ENCODE assay signal across 18 cellular contexts in genomic region chrX:14919421-14919820, GRCh38. TPM values are rescaled to one million over a fixed set of nuclear protein-coding genes. Genes with fewer than 3 reads are reported as not detected.
A peak's percentile ranks its signal among the peaks of the same experiment; 100 is the strongest.
DNase-seq lines count a peak whose midpoint lies in the region; FAIRE-seq and TF ChIP-seq lines count a peak whose summit lies in the region.
"Had no signal": no experiment of that assay in that cellular context is flagged by ENCODE, and none has a peak within 500 bp of the region (broad histone marks: within the 10 kb centered on the region; RNA-seq: fewer than 3 reads in every experiment).

No MANE protein-coding gene starts in this region.

- CTCF ChIA-PET in Caco-2 (lab: Charles Lee) = no interaction called here

- H3K9me3 Mint-ChIP-seq in HFFc6 (no peaks in the 10 kb centered on the region), astrocyte (ENCODE audit: unreplicated experiment) (no peaks in the 10 kb centered on the region), Caco-2 (ENCODE audit: unreplicated experiment) (no peaks in the 10 kb centered on the region)
- H3K9me3 Mint-ChIP-seq: CD4-positive, alpha-beta T cell had no signal

- H3K27ac ChIP-seq in astrocyte (ENCODE audit: low read depth, low read length) (peak overlapping the region; percentile 38), osteoblast (ENCODE audit: low read depth, low read length) (peak overlapping the region; percentile 29)

- H4K20me1 ChIP-seq in astrocyte (ENCODE audit: insufficient read depth, low read length) (no peaks in the 10 kb centered on the region), osteoblast (ENCODE audit: insufficient read depth, low read length) (no peaks in the 10 kb centered on the region)

- peaks cover 70% of the 10 kb centered on the region for H3K4me1 Mint-ChIP-seq in HFFc6 (ENCODE audit: low read depth)
- H3K4me1 Mint-ChIP-seq in astrocyte (ENCODE audit: low read depth, unreplicated experiment) = peaks cover 18% of the 10 kb centered on the region
- H3K4me1 Mint-ChIP-seq in Caco-2 (ENCODE audit: low read depth, unreplicated experiment) = no peaks in the 10 kb centered on the region
- H3K4me1 Mint-ChIP-seq: B cell had no signal

- H3K4me3 ChIP-seq in AG10803 (ENCODE audit: low read length) (no peak overlapping the region), astrocyte (ENCODE audit: insufficient read depth, low read depth, low read length) (no peak overlapping the region), osteoblast (ENCODE audit: insufficient read depth, low read length) (no peak overlapping the region), Caco-2 (ENCODE audit: low read depth, low read length) (no peak overlapping the region)

- H3K27me3 ChIP-seq in astrocyte (ENCODE audit: insufficient read depth, low read length) = no peaks in the 10 kb centered on the region
- no peaks in the 10 kb centered on the region for H3K27me3 ChIP-seq in osteoblast (ENCODE audit: insufficient read depth, low read length)
- H3K27me3 ChIP-seq in Caco-2 (replicated peaks; ENCODE audit: control insufficient read depth, insufficient read depth, low read length) = no peaks in the 10 kb centered on the region

- intact Hi-C loops in Caco-2 (cut with micrococcal nuclease; ENCODE audit: unreplicated experiment) = no loop called here

- FAIRE-seq in astrocyte (lab: Jason Lieb, UNC) = peak; percentile 47
- FAIRE-seq: D721Med, G401.6, GM12891 had no signal

- H3K4me1 ChIP-seq in astrocyte (ENCODE audit: insufficient read depth, low read length) = peaks cover 27% of the 10 kb centered on the region
- H3K4me1 ChIP-seq in osteoblast (ENCODE audit: insufficient read depth, low read length) = peaks cover 25% of the 10 kb centered on the region
- no peaks in the 10 kb centered on the region for H3K4me1 ChIP-seq in Caco-2

- H3K27me3 Mint-ChIP-seq in HFFc6 (ENCODE audit: insufficient read depth) = no peaks in the 10 kb centered on the region
- H3K27me3 Mint-ChIP-seq in astrocyte (ENCODE audit: low read depth, unreplicated experiment) = no peaks in the 10 kb centered on the region
- no peaks in the 10 kb centered on the region for H3K27me3 Mint-ChIP-seq in Caco-2 (ENCODE audit: insufficient read depth, unreplicated experiment)
- H3K27me3 Mint-ChIP-seq: B cell; CD4-positive, alpha-beta T cell had no signal

- H2AFZ ChIP-seq in astrocyte (ENCODE audit: low read depth, low read length) (no peak overlapping the region), osteoblast (ENCODE audit: low read length) (no peak overlapping the region)

- POLR2A ChIA-PET in Caco-2 (lab: Charles Lee) = no interaction called here

- no peaks in the 10 kb centered on the region for H3K36me3 ChIP-seq in astrocyte (ENCODE audit: insufficient read depth, low read length)
- H3K36me3 ChIP-seq in osteoblast (ENCODE audit: insufficient read depth, low read length) = peaks cover 7% of the 10 kb centered on the region
- no peaks in the 10 kb centered on the region for H3K36me3 ChIP-seq in Caco-2 (ENCODE audit: control insufficient read depth, insufficient read depth, low read length)

- BruUV-seq in Caco-2 (replicated peaks; lab: Mats Ljungman, UMichigan) = no TSS peak

- no peak overlapping the region for H3K9ac ChIP-seq in astrocyte (ENCODE audit: low read length)

- H3K4me2 ChIP-seq in astrocyte (ENCODE audit: low read length) = no peak overlapping the region
- H3K4me2 ChIP-seq in osteoblast (ENCODE audit: insufficient read depth, low read length) = no peak overlapping the region

- H3K9me3 ChIP-seq in astrocyte (ENCODE audit: insufficient read depth, low read depth, low read length) (no peaks in the 10 kb centered on the region), osteoblast (ENCODE audit: low read depth, low read length) (no peaks in the 10 kb centered on the region), Caco-2 (no peaks in the 10 kb centered on the region)

- no peak overlapping the region for H3K4me3 Mint-ChIP-seq in HFFc6
- no peak overlapping the region for H3K4me3 Mint-ChIP-seq in astrocyte (ENCODE audit: unreplicated experiment)
- no peak overlapping the region for H3K4me3 Mint-ChIP-seq in Caco-2 (ENCODE audit: unreplicated experiment)
- H3K4me3 Mint-ChIP-seq: B cell; CD4-positive, alpha-beta T cell; H9 had no signal

- no peak for DNase-seq in AG10803 (ENCODE audit: low read depth)
- no peak for DNase-seq in HFFc6
- no peak for DNase-seq in astrocyte (ENCODE audit: low read depth)
- no peak for DNase-seq in osteoblast (ENCODE audit: insufficient read length, low spot score, missing footprints)
- no peak for DNase-seq in HK-2 (ENCODE audit: unreplicated experiment)
- no peak for DNase-seq in stimulated activated CD4-positive, alpha-beta T cell treated with anti-CD3 and anti-CD28 coated beads, Interleukin-2, amount 100 ng/mL, for 24 hours
- no peak for DNase-seq in Caco-2
- DNase-seq: 8988T; C1 segment of cervical spinal cord; CD4-positive, alpha-beta T cell; DMS153; DMS79 treated with DMSO at 0.1 percent for 48 hours; GOT3; H9 had no signal

- TF ChIP-seq CTCF in AG10803 (conservative IDR thresholded peaks at IDR 0.05; ENCODE audit: low read length) (0 out of 2 replicates have a peak, but pooled peaks have one; percentile 10), HFFc6 (IDR thresholded peaks at IDR 0.05) (no peak), astrocyte (IDR thresholded peaks at IDR 0.05; ENCODE audit: insufficient read depth, low read depth, low read length) (no peak), osteoblast (IDR thresholded peaks at IDR 0.05; ENCODE audit: extremely low read depth, low read depth, low read length) (no peak), Caco-2 (IDR thresholded peaks at IDR 0.05; ENCODE audit: insufficient read depth in 1 of 2, low read depth in 1 of 2, low read length in 1 of 2, severe bottlenecking in 1 of 2, unreplicated experiment in 1 of 2) (no peak)

- H3K36me3 Mint-ChIP-seq in HFFc6 (ENCODE audit: low read depth) (peaks cover 27% of the 10 kb centered on the region), astrocyte (ENCODE audit: low read depth, unreplicated experiment) (no peaks in the 10 kb centered on the region), Caco-2 (ENCODE audit: insufficient read depth, unreplicated experiment) (no peaks in the 10 kb centered on the region)

- H3K27ac Mint-ChIP-seq in HFFc6 = peak overlapping the region; percentile 90
- H3K27ac Mint-ChIP-seq in astrocyte (ENCODE audit: unreplicated experiment) = no peak overlapping the region
- no peak overlapping the region for H3K27ac Mint-ChIP-seq in Caco-2 (ENCODE audit: unreplicated experiment)
- H3K27ac Mint-ChIP-seq: B cell; CD4-positive, alpha-beta T cell; H9 had no signal

- H3K79me2 ChIP-seq in astrocyte (ENCODE audit: insufficient read depth, low read length) (no peaks in the 10 kb centered on the region), osteoblast (ENCODE audit: insufficient read depth, low read length) (no peaks in the 10 kb centered on the region)

RNA-seq across cellular contexts. Expression of gene MOSPD2, which starts 46.2 kb away (rescaled TPM):
- total RNA-seq in HFFc6 (2021; fragmentation: NEBNext Ultra II Directional; extraction: Animal tissue kit (Norgen Biotek cat#: 25700)) = 10 to 100 TPM; 22.0 to 28.2 (median 25.1) TPM
- total RNA-seq in astrocyte = 13.9 and 14.6 TPM in 2 replicates
- 23.3 and 29.0 TPM in 2 replicates for total RNA-seq in osteoblast
- total RNA-seq in Caco-2 (2022) = 13.0 and 13.8 TPM in 2 replicates

RNA-seq across cellular contexts. Expression of gene FANCB, which starts 46.6 kb away (rescaled TPM):
- 1 to 10 TPM; 6.6 to 10.0 (median 8.7) TPM for total RNA-seq in HFFc6 (2021; fragmentation: NEBNext Ultra II Directional; extraction: Animal tissue kit (Norgen Biotek cat#: 25700))
- total RNA-seq in astrocyte (1.9 and 2.8 TPM in 2 replicates), osteoblast (3.6 and 3.8 TPM in 2 replicates), Caco-2 (2022) (8.1 and 8.8 TPM in 2 replicates)
